Comparison of ENCODE assay signal across 1 cellular context in the genomic region with DNA sequence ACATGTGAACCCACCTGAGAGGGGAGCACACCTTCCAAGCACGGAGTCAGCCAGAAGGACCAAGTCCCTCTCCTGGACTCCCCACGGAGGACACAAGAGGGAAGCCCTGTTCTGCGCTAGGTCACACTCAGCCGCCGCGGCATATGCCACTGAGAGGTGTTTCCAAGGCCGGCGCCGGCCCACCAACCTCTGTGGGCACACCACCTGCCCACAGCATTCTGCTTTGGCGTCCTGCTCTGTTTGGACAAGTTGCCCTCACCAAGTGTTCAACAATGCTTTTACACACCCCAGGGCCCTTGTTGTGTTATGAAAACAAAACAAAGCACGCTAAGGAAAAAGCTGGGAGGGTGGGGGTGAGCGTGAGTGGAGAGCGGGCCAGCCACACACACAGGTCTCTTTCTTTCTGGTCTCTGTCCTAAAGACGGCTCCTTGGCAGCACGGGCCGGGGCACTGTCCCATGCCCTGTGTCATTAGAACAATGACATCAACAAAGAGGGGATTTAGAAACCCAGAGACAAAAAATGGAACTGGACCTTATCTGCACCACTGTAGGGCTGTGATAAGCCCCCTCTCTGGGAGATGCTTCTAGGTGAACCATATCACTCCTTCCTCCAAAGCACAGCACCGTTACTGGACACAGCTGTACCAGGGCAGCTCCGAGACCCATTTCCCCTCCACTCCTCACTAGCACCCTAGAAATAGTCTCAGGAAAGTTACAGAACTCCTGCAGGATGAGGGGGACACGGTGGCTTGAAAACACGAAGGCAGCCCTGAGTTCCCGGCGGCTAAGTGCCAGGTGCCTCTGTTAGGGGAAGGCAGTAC.
TF ChIP-seq lines count a peak whose summit lies in the region.

No MANE protein-coding gene starts in this region.

TF ChIP-seq in WTC11, 78 proteins besides CTCF, POLR2A, EP300 and RAD21:
- TF ChIP-seq, protein P1, sequence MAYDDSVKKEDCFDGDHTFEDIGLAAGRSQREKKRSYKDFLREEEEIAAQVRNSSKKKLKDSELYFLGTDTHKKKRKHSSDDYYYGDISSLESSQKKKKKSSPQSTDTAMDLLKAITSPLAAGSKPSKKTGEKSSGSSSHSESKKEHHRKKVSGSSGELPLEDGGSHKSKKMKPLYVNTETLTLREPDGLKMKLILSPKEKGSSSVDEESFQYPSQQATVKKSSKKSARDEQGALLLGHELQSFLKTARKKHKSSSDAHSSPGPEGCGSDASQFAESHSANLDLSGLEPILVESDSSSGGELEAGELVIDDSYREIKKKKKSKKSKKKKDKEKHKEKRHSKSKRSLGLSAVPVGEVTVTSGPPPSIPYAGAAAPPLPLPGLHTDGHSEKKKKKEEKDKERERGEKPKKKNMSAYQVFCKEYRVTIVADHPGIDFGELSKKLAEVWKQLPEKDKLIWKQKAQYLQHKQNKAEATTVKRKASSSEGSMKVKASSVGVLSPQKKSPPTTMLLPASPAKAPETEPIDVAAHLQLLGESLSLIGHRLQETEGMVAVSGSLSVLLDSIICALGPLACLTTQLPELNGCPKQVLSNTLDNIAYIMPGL (CRISPR knock-in tag; IDR thresholded peaks at IDR 0.05), result no peak
- no peak for TF ChIP-seq ZBTB21 (CRISPR knock-in tag; IDR thresholded peaks at IDR 0.05; ENCODE audit: borderline replicate concordance)
- TF ChIP-seq, protein P2, sequence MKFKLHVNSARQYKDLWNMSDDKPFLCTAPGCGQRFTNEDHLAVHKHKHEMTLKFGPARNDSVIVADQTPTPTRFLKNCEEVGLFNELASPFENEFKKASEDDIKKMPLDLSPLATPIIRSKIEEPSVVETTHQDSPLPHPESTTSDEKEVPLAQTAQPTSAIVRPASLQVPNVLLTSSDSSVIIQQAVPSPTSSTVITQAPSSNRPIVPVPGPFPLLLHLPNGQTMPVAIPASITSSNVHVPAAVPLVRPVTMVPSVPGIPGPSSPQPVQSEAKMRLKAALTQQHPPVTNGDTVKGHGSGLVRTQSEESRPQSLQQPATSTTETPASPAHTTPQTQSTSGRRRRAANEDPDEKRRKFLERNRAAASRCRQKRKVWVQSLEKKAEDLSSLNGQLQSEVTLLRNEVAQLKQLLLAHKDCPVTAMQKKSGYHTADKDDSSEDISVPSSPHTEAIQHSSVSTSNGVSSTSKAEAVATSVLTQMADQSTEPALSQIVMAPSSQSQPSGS (CRISPR knock-in tag; IDR thresholded peaks at IDR 0.05; ENCODE audit: borderline replicate concordance, low read depth), result no peak
- TF ChIP-seq, protein P3, sequence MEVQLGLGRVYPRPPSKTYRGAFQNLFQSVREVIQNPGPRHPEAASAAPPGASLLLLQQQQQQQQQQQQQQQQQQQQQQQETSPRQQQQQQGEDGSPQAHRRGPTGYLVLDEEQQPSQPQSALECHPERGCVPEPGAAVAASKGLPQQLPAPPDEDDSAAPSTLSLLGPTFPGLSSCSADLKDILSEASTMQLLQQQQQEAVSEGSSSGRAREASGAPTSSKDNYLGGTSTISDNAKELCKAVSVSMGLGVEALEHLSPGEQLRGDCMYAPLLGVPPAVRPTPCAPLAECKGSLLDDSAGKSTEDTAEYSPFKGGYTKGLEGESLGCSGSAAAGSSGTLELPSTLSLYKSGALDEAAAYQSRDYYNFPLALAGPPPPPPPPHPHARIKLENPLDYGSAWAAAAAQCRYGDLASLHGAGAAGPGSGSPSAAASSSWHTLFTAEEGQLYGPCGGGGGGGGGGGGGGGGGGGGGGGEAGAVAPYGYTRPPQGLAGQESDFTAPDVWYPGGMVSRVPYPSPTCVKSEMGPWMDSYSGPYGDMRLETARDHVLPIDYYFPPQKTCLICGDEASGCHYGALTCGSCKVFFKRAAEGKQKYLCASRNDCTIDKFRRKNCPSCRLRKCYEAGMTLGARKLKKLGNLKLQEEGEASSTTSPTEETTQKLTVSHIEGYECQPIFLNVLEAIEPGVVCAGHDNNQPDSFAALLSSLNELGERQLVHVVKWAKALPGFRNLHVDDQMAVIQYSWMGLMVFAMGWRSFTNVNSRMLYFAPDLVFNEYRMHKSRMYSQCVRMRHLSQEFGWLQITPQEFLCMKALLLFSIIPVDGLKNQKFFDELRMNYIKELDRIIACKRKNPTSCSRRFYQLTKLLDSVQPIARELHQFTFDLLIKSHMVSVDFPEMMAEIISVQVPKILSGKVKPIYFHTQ (CRISPR knock-in tag; IDR thresholded peaks at IDR 0.05), result no peak
- no peak for TF ChIP-seq NFYB (CRISPR knock-in tag; conservative IDR thresholded peaks at IDR 0.05; ENCODE audit: low read depth)
- no peak for TF ChIP-seq KAT7 (CRISPR knock-in tag; IDR thresholded peaks at IDR 0.05; ENCODE audit: borderline replicate concordance)
- TF ChIP-seq, protein P4, sequence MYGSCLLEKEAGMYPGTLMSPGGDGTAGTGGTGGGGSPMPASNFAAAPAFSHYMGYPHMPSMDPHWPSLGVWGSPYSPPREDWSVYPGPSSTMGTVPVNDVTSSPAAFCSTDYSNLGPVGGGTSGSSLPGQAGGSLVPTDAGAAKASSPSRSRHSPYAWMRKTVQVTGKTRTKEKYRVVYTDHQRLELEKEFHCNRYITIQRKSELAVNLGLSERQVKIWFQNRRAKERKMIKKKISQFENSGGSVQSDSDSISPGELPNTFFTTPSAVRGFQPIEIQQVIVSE (CRISPR knock-in tag; IDR thresholded peaks at IDR 0.05; ENCODE audit: borderline replicate concordance), result no peak
- TF ChIP-seq ETV6 (CRISPR knock-in tag; IDR thresholded peaks at IDR 0.05), result no peak
- no peak for TF ChIP-seq TCF7 (CRISPR knock-in tag; IDR thresholded peaks at IDR 0.05; ENCODE audit: low read depth)
- no peak for TF ChIP-seq NFATC4 (CRISPR knock-in tag; IDR thresholded peaks at IDR 0.05)
- TF ChIP-seq, protein P5, sequence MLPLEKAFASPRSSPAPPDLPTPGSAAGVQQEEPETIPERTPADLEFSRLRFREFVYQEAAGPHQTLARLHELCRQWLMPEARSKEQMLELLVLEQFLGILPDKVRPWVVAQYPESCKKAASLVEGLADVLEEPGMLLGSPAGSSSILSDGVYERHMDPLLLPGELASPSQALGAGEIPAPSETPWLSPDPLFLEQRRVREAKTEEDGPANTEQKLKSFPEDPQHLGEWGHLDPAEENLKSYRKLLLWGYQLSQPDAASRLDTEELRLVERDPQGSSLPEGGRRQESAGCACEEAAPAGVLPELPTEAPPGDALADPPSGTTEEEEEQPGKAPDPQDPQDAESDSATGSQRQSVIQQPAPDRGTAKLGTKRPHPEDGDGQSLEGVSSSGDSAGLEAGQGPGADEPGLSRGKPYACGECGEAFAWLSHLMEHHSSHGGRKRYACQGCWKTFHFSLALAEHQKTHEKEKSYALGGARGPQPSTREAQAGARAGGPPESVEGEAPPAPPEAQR (CRISPR knock-in tag; IDR thresholded peaks at IDR 0.05), result no peak
- TF ChIP-seq, protein P6, sequence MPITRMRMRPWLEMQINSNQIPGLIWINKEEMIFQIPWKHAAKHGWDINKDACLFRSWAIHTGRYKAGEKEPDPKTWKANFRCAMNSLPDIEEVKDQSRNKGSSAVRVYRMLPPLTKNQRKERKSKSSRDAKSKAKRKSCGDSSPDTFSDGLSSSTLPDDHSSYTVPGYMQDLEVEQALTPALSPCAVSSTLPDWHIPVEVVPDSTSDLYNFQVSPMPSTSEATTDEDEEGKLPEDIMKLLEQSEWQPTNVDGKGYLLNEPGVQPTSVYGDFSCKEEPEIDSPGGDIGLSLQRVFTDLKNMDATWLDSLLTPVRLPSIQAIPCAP (CRISPR knock-in tag; IDR thresholded peaks at IDR 0.05), result no peak
- TF ChIP-seq GABPB1 (CRISPR knock-in tag; IDR thresholded peaks at IDR 0.05), result no peak
- no peak for TF ChIP-seq NR1H2 (CRISPR knock-in tag; IDR thresholded peaks at IDR 0.05)
- no peak for TF ChIP-seq JUN (CRISPR knock-in tag; IDR thresholded peaks at IDR 0.05)
- no peak for TF ChIP-seq CBFB (CRISPR knock-in tag; IDR thresholded peaks at IDR 0.05; ENCODE audit: low read depth)
- TF ChIP-seq TEAD1 (CRISPR knock-in tag; IDR thresholded peaks at IDR 0.05), result no peak
TF ChIP-seq in WTC11: peak in this region for 0.
